In genomic region chr1:84619383-84620093, GRCh38 we compare ENCODE assay signal across 8 cellular contexts. TPM values are rescaled to one million over a fixed set of nuclear protein-coding genes. Genes with fewer than 3 reads are reported as not detected.
DNase-seq lines count a peak whose midpoint lies in the region; ATAC-seq and TF ChIP-seq lines count a peak whose summit lies in the region.

No MANE protein-coding gene starts in this region.

- H3K36me3 ChIP-seq in CD8-positive, alpha-beta memory T cell (ENCODE audit: insufficient read depth, low read length): no peaks in the 10 kb centered on the region
- H3K36me3 ChIP-seq in effector memory CD4-positive, alpha-beta T cell (ENCODE audit: control insufficient read depth, insufficient read depth, low read length): no peaks in the 10 kb centered on the region

- H3K36me3 Mint-ChIP-seq in CD8-positive, alpha-beta memory T cell: peaks cover 0 to 1% (median 0%) of the 10 kb centered on the region in 3 donors
- H3K36me3 Mint-ChIP-seq in activated CD8-positive, alpha-beta T cell treated with anti-CD3 and anti-CD28 coated beads for 36 hours (ENCODE audit: low read depth): peaks cover under 1% of the 10 kb centered on the region

- no peaks in the 10 kb centered on the region for H3K27me3 ChIP-seq in CD8-positive, alpha-beta memory T cell (ENCODE audit: insufficient read depth, low read length, poor library complexity, severe bottlenecking)
- no peaks in the 10 kb centered on the region for H3K27me3 ChIP-seq in effector memory CD4-positive, alpha-beta T cell (replicated peaks; ENCODE audit: control insufficient read depth, insufficient read depth, low read length, poor library complexity, severe bottlenecking)

- peaks cover 0 to 13% of the 10 kb centered on the region in 2 donors for H3K27me3 Mint-ChIP-seq in CD8-positive, alpha-beta memory T cell
- no peaks in the 10 kb centered on the region for H3K27me3 Mint-ChIP-seq in activated CD8-positive, alpha-beta T cell treated with anti-CD3 and anti-CD28 coated beads for 36 hours

- no peak for TF ChIP-seq CTCF in activated CD8-positive, alpha-beta T cell treated with anti-CD3 and anti-CD28 coated beads for 36 hours (IDR thresholded peaks at IDR 0.05)

- H3K4me3 ChIP-seq in CD8-positive, alpha-beta memory T cell (ENCODE audit: low read length): no peak overlapping the region
- H3K4me3 ChIP-seq in effector memory CD4-positive, alpha-beta T cell (ENCODE audit: insufficient read depth, low read depth, low read length, poor library complexity, severe bottlenecking): no peak overlapping the region

- H3K4me1 ChIP-seq in CD8-positive, alpha-beta memory T cell (ENCODE audit: insufficient read depth, low read length): no peaks in the 10 kb centered on the region
- H3K4me1 ChIP-seq in effector memory CD4-positive, alpha-beta T cell (ENCODE audit: control insufficient read depth, insufficient read depth, low read length, poor library complexity, severe bottlenecking): peaks cover 2% of the 10 kb centered on the region

- POLR2A ChIA-PET in CD8-positive, alpha-beta memory T cell (lab: Charles Lee): no interaction called here
- POLR2A ChIA-PET in activated CD8-positive, alpha-beta T cell treated with anti-CD3 and anti-CD28 coated beads for 36 hours (lab: Charles Lee): interaction anchor here (0.7 to 1.5 kb wide), 4 partner anchors 19 to 115 kb away, joined by 3 to 5 read pairs (median 3); partner anchors contain the start of gene CTBS

- H3K27ac ChIP-seq in CD8-positive, alpha-beta memory T cell (ENCODE audit: low read depth, low read length): no peak overlapping the region
- no peak overlapping the region for H3K27ac ChIP-seq in effector memory CD4-positive, alpha-beta T cell (ENCODE audit: insufficient read depth, low read length, poor library complexity, severe bottlenecking)

- H3K4me3 Mint-ChIP-seq in CD8-positive, alpha-beta memory T cell: peak overlapping the region; percentile 52 to 89 (median 70)
- peak overlapping the region; percentile 60 for H3K4me3 Mint-ChIP-seq in activated CD8-positive, alpha-beta T cell treated with anti-CD3 and anti-CD28 coated beads for 36 hours

- H3K27ac Mint-ChIP-seq in CD8-positive, alpha-beta memory T cell: peak overlapping the region in 2 of 8 donors; percentile 11 to 40
- H3K27ac Mint-ChIP-seq in activated CD8-positive, alpha-beta T cell treated with anti-CD3 and anti-CD28 coated beads for 36 hours: peak overlapping the region; percentile 85

- intact Hi-C loops in activated CD8-positive, alpha-beta T cell treated with anti-CD3 and anti-CD28 coated beads for 36 hours (cut with micrococcal nuclease): loop anchor here (2.0 to 5.0 kb wide), 4 partner anchors 47 to 477 kb away; partner anchors contain the start of genes CTBS and PRKACB
- intact Hi-C loops in sciatic nerve (cut with DNase I): no loop called here

- ATAC-seq in activated CD8-positive, alpha-beta T cell treated with anti-CD3 and anti-CD28 coated beads for 36 hours: peak; percentile 60
- ATAC-seq in sciatic nerve (peak; percentile 22), HG02610 (IDR thresholded peaks at IDR 0.05; ENCODE audit: unreplicated experiment) (no peak)

- H3K4me1 Mint-ChIP-seq in CD8-positive, alpha-beta memory T cell: peaks cover 5 to 10% (median 10%) of the 10 kb centered on the region in 3 donors
- H3K4me1 Mint-ChIP-seq in activated CD8-positive, alpha-beta T cell treated with anti-CD3 and anti-CD28 coated beads for 36 hours (ENCODE audit: low read depth): peaks cover 21% of the 10 kb centered on the region

- DNase-seq in CD8-positive, alpha-beta memory T cell: no peak
- peak; percentile 75 for DNase-seq in NCI-H1436 treated with DMSO at 0.1 percent for 48 hours (lab: John Stamatoyannopoulos, UW)
- peak; percentile 89 for DNase-seq in activated CD8-positive, alpha-beta T cell treated with anti-CD3 and anti-CD28 coated beads for 36 hours
- peak; percentile 63 for DNase-seq in fibroblast of peridontal ligament (ENCODE audit: extremely low read depth)
- no peak for DNase-seq in sciatic nerve (ENCODE audit: low spot score)
- no peak for DNase-seq in UCSD-AML1 (lab: John Stamatoyannopoulos, UW; ENCODE audit: unreplicated experiment)
- no peak for DNase-seq in effector memory CD4-positive, alpha-beta T cell

- no peaks in the 10 kb centered on the region for H3K9me3 ChIP-seq in CD8-positive, alpha-beta memory T cell (ENCODE audit: low read length)
- H3K9me3 ChIP-seq in effector memory CD4-positive, alpha-beta T cell (ENCODE audit: control insufficient read depth, low read length): no peaks in the 10 kb centered on the region

- H3K9me3 Mint-ChIP-seq in CD8-positive, alpha-beta memory T cell: no peaks in the 10 kb centered on the region
- H3K9me3 Mint-ChIP-seq in activated CD8-positive, alpha-beta T cell treated with anti-CD3 and anti-CD28 coated beads for 36 hours: peaks cover 6% of the 10 kb centered on the region

- CTCF ChIA-PET in CD8-positive, alpha-beta memory T cell (lab: Charles Lee): interaction anchor here (0.8 to 4.7 kb wide), 19 partner anchors 7 to 673 kb away, joined by 3 to 44 read pairs (median 4); partner anchors contain the start of genes CTBS and PRKACB
- CTCF ChIA-PET in activated CD8-positive, alpha-beta T cell treated with anti-CD3 and anti-CD28 coated beads for 36 hours (lab: Charles Lee): interaction anchor here (0.8 to 3.4 kb wide), 42 partner anchors 8 to 478 kb away, joined by 3 to 29 read pairs (median 5); partner anchors contain the start of genes CTBS, GNG5, RPF1 and SPATA1

RNA-seq across cellular contexts. Expression of gene CTBS, which starts 45.3 kb away (rescaled TPM):
- total RNA-seq in CD8-positive, alpha-beta memory T cell: 1 to 10 TPM; 8.8 to 9.1 TPM
- polyA plus RNA-seq in CD8-positive, alpha-beta memory T cell: 18.3 TPM
- total RNA-seq in activated CD8-positive, alpha-beta T cell treated with anti-CD3 and anti-CD28 coated beads for 36 hours: 10 to 100 TPM; 13.5 to 18.3 TPM
- 18.1 TPM for total RNA-seq in sciatic nerve

Comparison
In these comparisons a context has a peak if more than half of its experiments do, and no peak if none do; other contexts are left out.
1. DNase-seq: peak in NCI-H1436 treated with DMSO at 0.1 percent for 48 hours (single experiment), activated CD8-positive, alpha-beta T cell treated with anti-CD3 and anti-CD28 coated beads for 36 hours (single experiment) and fibroblast of peridontal ligament (single experiment); none in CD8-positive, alpha-beta memory T cell (0 of 5), sciatic nerve (single experiment), UCSD-AML1 (single experiment) and effector memory CD4-positive, alpha-beta T cell (0 of 3).